1 cellular context compared by ENCODE assay signal in the genomic region with DNA sequence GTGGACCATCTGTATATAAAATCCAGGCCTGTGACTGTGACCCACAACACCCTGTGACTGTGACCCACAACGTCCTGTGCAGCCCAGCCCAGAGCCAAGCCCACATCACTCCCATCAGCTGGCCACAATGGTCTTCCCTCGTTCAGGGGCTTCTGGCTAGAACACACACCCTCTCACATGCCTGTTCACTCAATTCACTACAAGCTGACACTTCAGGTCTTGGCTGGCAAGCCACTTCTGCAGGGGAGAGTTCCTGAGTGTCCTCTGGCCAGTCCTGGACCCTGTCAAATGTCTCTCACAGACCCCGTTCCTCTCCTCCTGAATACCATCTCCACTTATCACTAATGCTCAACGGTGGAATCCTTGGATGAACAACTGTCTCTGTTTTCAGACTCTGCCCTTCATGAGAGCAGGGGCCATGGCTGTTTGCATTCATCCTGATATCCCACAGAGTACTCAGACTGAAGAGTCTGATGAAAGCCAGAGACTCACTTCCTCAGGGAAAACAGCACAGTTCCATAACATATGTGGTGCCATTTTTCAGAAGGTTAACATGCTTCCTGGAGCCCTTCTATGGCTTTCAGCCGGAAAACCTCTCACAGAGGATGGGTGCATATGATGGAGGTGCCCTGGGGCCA.
TF ChIP-seq lines count a peak whose summit lies in the region.

No MANE protein-coding gene starts in this region.

TF ChIP-seq in HepG2, 621 proteins besides CTCF, POLR2A, EP300 and RAD21:
- TF ChIP-seq, protein P1, sequence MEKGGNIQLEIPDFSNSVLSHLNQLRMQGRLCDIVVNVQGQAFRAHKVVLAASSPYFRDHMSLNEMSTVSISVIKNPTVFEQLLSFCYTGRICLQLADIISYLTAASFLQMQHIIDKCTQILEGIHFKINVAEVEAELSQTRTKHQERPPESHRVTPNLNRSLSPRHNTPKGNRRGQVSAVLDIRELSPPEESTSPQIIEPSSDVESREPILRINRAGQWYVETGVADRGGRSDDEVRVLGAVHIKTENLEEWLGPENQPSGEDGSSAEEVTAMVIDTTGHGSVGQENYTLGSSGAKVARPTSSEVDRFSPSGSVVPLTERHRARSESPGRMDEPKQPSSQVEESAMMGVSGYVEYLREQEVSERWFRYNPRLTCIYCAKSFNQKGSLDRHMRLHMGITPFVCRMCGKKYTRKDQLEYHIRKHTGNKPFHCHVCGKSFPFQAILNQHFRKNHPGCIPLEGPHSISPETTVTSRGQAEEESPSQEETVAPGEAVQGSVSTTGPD (CRISPR knock-in tag; IDR thresholded peaks at IDR 0.05): no peak
- TF ChIP-seq RBM22 (optimal IDR thresholded peaks at IDR 0.05; ENCODE audit: low read length): peak; percentile 84
- TF ChIP-seq KLF16 (CRISPR knock-in tag; IDR thresholded peaks at IDR 0.05): no peak
- no peak for TF ChIP-seq ZNF572 (CRISPR knock-in tag; IDR thresholded peaks at IDR 0.05)
- no peak for TF ChIP-seq FOXK2 (IDR thresholded peaks at IDR 0.05)
- TF ChIP-seq NR2F2 (IDR thresholded peaks at IDR 0.05; ENCODE audit: borderline replicate concordance, low read depth): no peak
- TF ChIP-seq, protein P2, sequence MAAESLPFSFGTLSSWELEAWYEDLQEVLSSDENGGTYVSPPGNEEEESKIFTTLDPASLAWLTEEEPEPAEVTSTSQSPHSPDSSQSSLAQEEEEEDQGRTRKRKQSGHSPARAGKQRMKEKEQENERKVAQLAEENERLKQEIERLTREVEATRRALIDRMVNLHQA (CRISPR knock-in tag; IDR thresholded peaks at IDR 0.05): no peak
- no peak for TF ChIP-seq IKZF1 (IDR thresholded peaks at IDR 0.05)
- TF ChIP-seq POLR2AphosphoS5 (IDR thresholded peaks at IDR 0.05; ENCODE audit: low read depth, low read length): peak; percentile 24; the same call in 1 of the 2 replicates
- TF ChIP-seq ZBTB33 (CRISPR knock-in tag; IDR thresholded peaks at IDR 0.05): no peak
- TF ChIP-seq, protein P3, sequence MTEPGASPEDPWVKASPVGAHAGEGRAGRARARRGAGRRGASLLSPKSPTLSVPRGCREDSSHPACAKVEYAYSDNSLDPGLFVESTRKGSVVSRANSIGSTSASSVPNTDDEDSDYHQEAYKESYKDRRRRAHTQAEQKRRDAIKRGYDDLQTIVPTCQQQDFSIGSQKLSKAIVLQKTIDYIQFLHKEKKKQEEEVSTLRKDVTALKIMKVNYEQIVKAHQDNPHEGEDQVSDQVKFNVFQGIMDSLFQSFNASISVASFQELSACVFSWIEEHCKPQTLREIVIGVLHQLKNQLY (CRISPR knock-in tag; IDR thresholded peaks at IDR 0.05): no peak
